In the genomic region with DNA sequence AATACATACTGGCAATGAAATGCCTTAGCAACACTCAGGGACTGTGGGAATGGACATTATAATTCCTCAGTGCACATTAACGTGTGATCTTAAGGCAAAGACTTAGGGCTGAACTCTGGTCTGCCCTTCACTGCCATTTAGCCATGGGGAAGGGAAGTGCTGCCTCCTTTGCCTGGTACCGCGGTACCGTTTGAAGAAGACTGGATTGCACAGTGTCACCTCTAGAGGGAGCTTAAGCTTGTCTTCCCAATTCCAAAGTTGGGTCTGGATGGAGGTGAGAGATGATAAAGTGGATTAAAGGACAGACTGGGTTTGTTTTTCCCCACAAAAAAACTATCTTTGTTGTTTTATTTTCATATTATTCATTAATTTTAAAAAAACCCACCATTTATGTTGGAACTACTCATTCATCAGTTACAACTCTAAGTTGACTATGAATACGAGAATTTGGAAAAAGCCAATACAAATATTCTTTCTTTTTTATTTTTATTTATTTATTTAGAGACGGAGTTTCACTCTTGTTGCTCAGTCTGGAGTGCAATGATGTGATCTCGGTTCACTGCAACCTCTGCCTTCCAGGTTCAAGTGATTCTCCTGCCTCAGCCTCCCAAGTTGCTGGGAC, we compare ENCODE assay signal across 8 cellular contexts.
A peak's percentile ranks its signal among the peaks of the same experiment; 100 is the strongest.
DNase-seq lines count a peak whose midpoint lies in the region; ATAC-seq and TF ChIP-seq lines count a peak whose summit lies in the region.

No MANE protein-coding gene starts in this region.

- H3K4me1 ChIP-seq in CD4-positive, alpha-beta memory T cell (ENCODE audit: insufficient read depth, low read length), result no peaks in the 10 kb centered on the region

- no peak overlapping the region for H3K27ac Mint-ChIP-seq in CD14-positive monocyte
- H3K27ac Mint-ChIP-seq in HFFc6, result no peak overlapping the region
- no peak overlapping the region for H3K27ac Mint-ChIP-seq in type B pancreatic cell
- no peak overlapping the region for H3K27ac Mint-ChIP-seq in CD4-positive, alpha-beta memory T cell

- no peak overlapping the region for H3K27ac ChIP-seq in CD4-positive, alpha-beta memory T cell (ENCODE audit: low read depth, low read length)

- no peaks in the 10 kb centered on the region for H3K9me3 ChIP-seq in CD4-positive, alpha-beta memory T cell (ENCODE audit: control insufficient read depth in 1 of 2, low read length in 2 of 2)

- DNase-seq in CD14-positive monocyte (ENCODE audit: low spot score), result no peak
- DNase-seq in HFFc6, result peak; percentile 10
- peak; percentile 55 for DNase-seq in SW480 (ENCODE audit: low spot score)
- peak; percentile 8 for DNase-seq in hepatic stellate cell (ENCODE audit: low spot score)
- DNase-seq in type B pancreatic cell (ENCODE audit: extremely low spot score, unreplicated experiment), result no peak
- DNase-seq in CD4-positive, alpha-beta memory T cell, result no peak

- H3K27me3 Mint-ChIP-seq in CD14-positive monocyte (ENCODE audit: low read depth in 3 of 3), result peaks cover 2 to 10% (median 6%) of the 10 kb centered on the region in 3 donors
- peaks cover 3% of the 10 kb centered on the region for H3K27me3 Mint-ChIP-seq in HFFc6 (ENCODE audit: insufficient read depth)
- H3K27me3 Mint-ChIP-seq in type B pancreatic cell, result peaks cover 12% of the 10 kb centered on the region
- H3K27me3 Mint-ChIP-seq in CD4-positive, alpha-beta memory T cell, result peaks cover 6 to 8% of the 10 kb centered on the region in 2 donors

- peaks cover 0 to 18% (median 4%) of the 10 kb centered on the region in 7 donors for H3K9me3 Mint-ChIP-seq in CD14-positive monocyte
- no peaks in the 10 kb centered on the region for H3K9me3 Mint-ChIP-seq in HFFc6
- no peaks in the 10 kb centered on the region for H3K9me3 Mint-ChIP-seq in type B pancreatic cell
- peaks cover 0 to 19% (median 8%) of the 10 kb centered on the region in 8 donors for H3K9me3 Mint-ChIP-seq in CD4-positive, alpha-beta memory T cell

- ATAC-seq in HG03025 (IDR thresholded peaks at IDR 0.05; ENCODE audit: low FRiP score, unreplicated experiment) (no peak), HG03175 (IDR thresholded peaks at IDR 0.05; ENCODE audit: unreplicated experiment) (no peak)

- CTCF ChIA-PET in CD4-positive, alpha-beta memory T cell (lab: Charles Lee; ENCODE audit: partially characterized antibody), result interaction anchor here (0.8 kb wide), 1 partner anchor 19 kb away, joined by 3 read pairs; no protein-coding TSS in a partner anchor

- H3K36me3 ChIP-seq in CD4-positive, alpha-beta memory T cell (ENCODE audit: insufficient read depth, low read length), result no peaks in the 10 kb centered on the region

- POLR2A ChIA-PET in CD4-positive, alpha-beta memory T cell (lab: Charles Lee; ENCODE audit: partially characterized antibody), result no interaction called here

- H3K4me3 Mint-ChIP-seq in CD14-positive monocyte (no peak overlapping the region), HFFc6 (no peak overlapping the region), type B pancreatic cell (no peak overlapping the region)
- no peak overlapping the region for H3K4me3 Mint-ChIP-seq in CD4-positive, alpha-beta memory T cell

- TF ChIP-seq CTCF in CD14-positive monocyte (IDR thresholded peaks at IDR 0.05) (peak; percentile 29), HFFc6 (IDR thresholded peaks at IDR 0.05) (peak; percentile 74), type B pancreatic cell (conservative IDR thresholded peaks at IDR 0.05) (peak; percentile 77)

- no peak overlapping the region for H3K4me3 ChIP-seq in CD4-positive, alpha-beta memory T cell (ENCODE audit: low read length in 2 of 2)

- H3K36me3 Mint-ChIP-seq in CD14-positive monocyte, result no peaks in the 10 kb centered on the region
- no peaks in the 10 kb centered on the region for H3K36me3 Mint-ChIP-seq in HFFc6 (ENCODE audit: low read depth)
- H3K36me3 Mint-ChIP-seq in type B pancreatic cell, result no peaks in the 10 kb centered on the region
- H3K36me3 Mint-ChIP-seq in CD4-positive, alpha-beta memory T cell, result no peaks in the 10 kb centered on the region

- H3K27me3 ChIP-seq in CD4-positive, alpha-beta memory T cell (ENCODE audit: insufficient read depth, low read length), result no peaks in the 10 kb centered on the region

- intact Hi-C loops in CD14-positive monocyte (cut with micrococcal nuclease), result loop anchor here in 1 of 2 donors (10.0 kb wide), 1 partner anchor 1189 kb away; no protein-coding TSS in a partner anchor
- intact Hi-C loops in CD4-positive, alpha-beta memory T cell (cut with micrococcal nuclease), result no loop called here

- H3K4me1 Mint-ChIP-seq in CD14-positive monocyte (no peaks in the 10 kb centered on the region), HFFc6 (ENCODE audit: low read depth) (no peaks in the 10 kb centered on the region), type B pancreatic cell (ENCODE audit: unreplicated experiment) (no peaks in the 10 kb centered on the region)
- no peaks in the 10 kb centered on the region for H3K4me1 Mint-ChIP-seq in CD4-positive, alpha-beta memory T cell

Comparison
In these comparisons a context has a peak if more than half of its experiments do, and no peak if none do; other contexts are left out.
1. DNase-seq: peak in HFFc6 (single experiment), SW480 (single experiment) and hepatic stellate cell (single experiment); none in CD14-positive monocyte (single experiment), type B pancreatic cell (single experiment) and CD4-positive, alpha-beta memory T cell (0 of 5).
2. Peak in every context shown above with its lines, with median percentiles within 50 percentile points of each other: CTCF ChIP-seq.